8 cellular contexts compared by ENCODE assay signal in the genomic region with DNA sequence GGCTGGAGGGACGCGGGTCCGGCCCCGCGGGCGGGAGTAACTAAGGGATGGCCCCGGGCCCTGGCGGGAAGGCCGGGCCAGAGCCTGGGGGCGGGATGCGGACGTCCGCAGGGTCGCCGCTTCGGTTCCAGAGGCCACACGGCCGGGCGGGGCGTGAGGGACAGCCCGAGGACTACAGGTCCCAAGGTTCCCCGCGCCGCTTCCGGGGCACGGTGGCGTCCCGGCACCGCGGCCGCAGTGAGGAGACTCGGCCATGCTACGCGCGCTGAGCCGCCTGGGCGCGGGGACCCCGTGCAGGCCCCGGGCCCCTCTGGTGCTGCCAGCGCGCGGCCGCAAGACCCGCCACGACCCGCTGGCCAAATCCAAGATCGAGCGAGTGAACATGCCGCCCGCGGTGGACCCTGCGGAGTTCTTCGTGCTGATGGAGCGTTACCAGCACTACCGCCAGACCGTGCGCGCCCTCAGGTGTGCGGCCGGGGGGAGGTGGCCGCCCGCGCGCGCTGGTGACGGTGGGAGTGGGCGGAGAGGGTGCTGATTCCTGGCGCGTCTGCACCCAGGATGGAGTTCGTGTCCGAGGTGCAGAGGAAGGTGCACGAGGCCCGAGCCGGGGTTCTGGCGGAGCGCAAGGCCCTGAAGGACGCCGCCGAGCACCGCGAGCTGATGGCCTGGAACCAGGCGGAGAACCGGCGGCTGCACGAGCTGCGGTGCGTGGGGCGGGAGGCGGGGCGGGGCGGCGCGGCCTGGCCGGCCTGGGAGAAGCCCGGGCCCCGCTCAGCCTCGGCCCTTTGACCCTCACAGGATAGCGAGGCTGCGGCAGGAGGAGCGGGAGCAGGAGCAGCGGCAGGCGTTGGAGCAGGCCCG. TPM values are rescaled to one million over a fixed set of nuclear protein-coding genes. Genes with fewer than 3 reads are reported as not detected.
DNase-seq lines count a peak whose midpoint lies in the region; ATAC-seq and TF ChIP-seq lines count a peak whose summit lies in the region.

A gene (plus strand): TSS at position 237 of the 861 bp plus-strand sequence. CDS start 17 bp downstream, at position 254.

- peak within 1 kb of the TSS; percentile 64 to 74 for H3K9ac ChIP-seq in liver (ENCODE audit: low read depth in 1 of 2, low read length in 2 of 2)

- WGBS in liver: under 1% methylated on average over 104 of the region's 104 CpGs

- peak within 1 kb of the TSS; percentile 89 to 93 for H3K27ac ChIP-seq in liver (ENCODE audit: low read depth in 1 of 2, low read length in 2 of 2)

- H3K36me3 ChIP-seq in liver (ENCODE audit: control insufficient read depth in 4 of 4, insufficient read depth in 3 of 4, low read depth in 1 of 4, low read length in 3 of 4): peaks cover 9 to 27% (median 18%) of the 10 kb centered on the region in 4 donors

- no peaks in the 10 kb centered on the region for H3K9me3 ChIP-seq in liver (ENCODE audit: control insufficient read depth in 4 of 4, low read length in 3 of 4)

- H3K4me1 ChIP-seq in liver (ENCODE audit: control insufficient read depth in 4 of 4, insufficient read depth in 4 of 4, low read length in 3 of 4): peaks cover 5 to 37% (median 24%) of the 10 kb centered on the region in 4 donors

- no peaks in the 10 kb centered on the region for H3K27me3 ChIP-seq in liver (ENCODE audit: control insufficient read depth in 4 of 4, insufficient read depth in 4 of 4, low read length in 3 of 4)

- no peak for TF ChIP-seq RAD21 in liver (IDR thresholded peaks at IDR 0.05)

- DNase-seq in AG10803 (ENCODE audit: low read depth): peak; percentile 85
- DNase-seq in NCI-H460 (ENCODE audit: extremely low read depth, low read depth): peak; percentile 82
- DNase-seq in activated CD4-positive, alpha-beta T cell treated with anti-CD3 and anti-CD28 coated beads, Interleukin-2, amount 50 U/mL, for 1 hour: peak; percentile 72
- peak; percentile 89 for DNase-seq in dermis blood vessel endothelial cell
- peak; percentile 86 for DNase-seq in stimulated activated CD4-positive, alpha-beta T cell treated with anti-CD3 and anti-CD28 coated beads, Interleukin-4, amount 100 ng/mL, for 1 hour

- peak within 1 kb of the TSS; percentile 79 for H3K4me3 ChIP-seq in AG10803 (ENCODE audit: low read length)
- H3K4me3 ChIP-seq in liver (ENCODE audit: low read depth in 1 of 3, low read length in 3 of 3): peak within 1 kb of the TSS; percentile 74 to 81 (median 80)

- ATAC-seq in GM18873 (IDR thresholded peaks at IDR 0.05; ENCODE audit: low FRiP score, unreplicated experiment) (peak; percentile 80), HG03139 (IDR thresholded peaks at IDR 0.05; ENCODE audit: unreplicated experiment) (peak; percentile 85)

- no peak for TF ChIP-seq CTCF in AG10803 (conservative IDR thresholded peaks at IDR 0.05; ENCODE audit: low read length)
- TF ChIP-seq CTCF in liver (IDR thresholded peaks at IDR 0.05; ENCODE audit: low read depth, low read length, missing input control): no peak

TF ChIP-seq in liver, 16 proteins besides CTCF, POLR2A, EP300 and RAD21:
- TF ChIP-seq, protein P1, sequence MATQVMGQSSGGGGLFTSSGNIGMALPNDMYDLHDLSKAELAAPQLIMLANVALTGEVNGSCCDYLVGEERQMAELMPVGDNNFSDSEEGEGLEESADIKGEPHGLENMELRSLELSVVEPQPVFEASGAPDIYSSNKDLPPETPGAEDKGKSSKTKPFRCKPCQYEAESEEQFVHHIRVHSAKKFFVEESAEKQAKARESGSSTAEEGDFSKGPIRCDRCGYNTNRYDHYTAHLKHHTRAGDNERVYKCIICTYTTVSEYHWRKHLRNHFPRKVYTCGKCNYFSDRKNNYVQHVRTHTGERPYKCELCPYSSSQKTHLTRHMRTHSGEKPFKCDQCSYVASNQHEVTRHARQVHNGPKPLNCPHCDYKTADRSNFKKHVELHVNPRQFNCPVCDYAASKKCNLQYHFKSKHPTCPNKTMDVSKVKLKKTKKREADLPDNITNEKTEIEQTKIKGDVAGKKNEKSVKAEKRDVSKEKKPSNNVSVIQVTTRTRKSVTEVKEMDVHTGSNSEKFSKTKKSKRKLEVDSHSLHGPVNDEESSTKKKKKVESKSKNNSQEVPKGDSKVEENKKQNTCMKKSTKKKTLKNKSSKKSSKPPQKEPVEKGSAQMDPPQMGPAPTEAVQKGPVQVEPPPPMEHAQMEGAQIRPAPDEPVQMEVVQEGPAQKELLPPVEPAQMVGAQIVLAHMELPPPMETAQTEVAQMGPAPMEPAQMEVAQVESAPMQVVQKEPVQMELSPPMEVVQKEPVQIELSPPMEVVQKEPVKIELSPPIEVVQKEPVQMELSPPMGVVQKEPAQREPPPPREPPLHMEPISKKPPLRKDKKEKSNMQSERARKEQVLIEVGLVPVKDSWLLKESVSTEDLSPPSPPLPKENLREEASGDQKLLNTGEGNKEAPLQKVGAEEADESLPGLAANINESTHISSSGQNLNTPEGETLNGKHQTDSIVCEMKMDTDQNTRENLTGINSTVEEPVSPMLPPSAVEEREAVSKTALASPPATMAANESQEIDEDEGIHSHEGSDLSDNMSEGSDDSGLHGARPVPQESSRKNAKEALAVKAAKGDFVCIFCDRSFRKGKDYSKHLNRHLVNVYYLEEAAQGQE (IDR thresholded peaks at IDR 0.05): peak; percentile 18
- no peak for TF ChIP-seq FOXA2 (IDR thresholded peaks at IDR 0.05)
- peak in 1 of 2 donors; percentile 56 for TF ChIP-seq EGR1 (IDR thresholded peaks at IDR 0.05; ENCODE audit: low read depth in 2 of 2)
- no peak for TF ChIP-seq NR2F2 (IDR thresholded peaks at IDR 0.05)
- no peak for TF ChIP-seq TAF1 (conservative IDR thresholded peaks at IDR 0.05)
- TF ChIP-seq RXRA (IDR thresholded peaks at IDR 0.05): no peak
- TF ChIP-seq, protein P2, sequence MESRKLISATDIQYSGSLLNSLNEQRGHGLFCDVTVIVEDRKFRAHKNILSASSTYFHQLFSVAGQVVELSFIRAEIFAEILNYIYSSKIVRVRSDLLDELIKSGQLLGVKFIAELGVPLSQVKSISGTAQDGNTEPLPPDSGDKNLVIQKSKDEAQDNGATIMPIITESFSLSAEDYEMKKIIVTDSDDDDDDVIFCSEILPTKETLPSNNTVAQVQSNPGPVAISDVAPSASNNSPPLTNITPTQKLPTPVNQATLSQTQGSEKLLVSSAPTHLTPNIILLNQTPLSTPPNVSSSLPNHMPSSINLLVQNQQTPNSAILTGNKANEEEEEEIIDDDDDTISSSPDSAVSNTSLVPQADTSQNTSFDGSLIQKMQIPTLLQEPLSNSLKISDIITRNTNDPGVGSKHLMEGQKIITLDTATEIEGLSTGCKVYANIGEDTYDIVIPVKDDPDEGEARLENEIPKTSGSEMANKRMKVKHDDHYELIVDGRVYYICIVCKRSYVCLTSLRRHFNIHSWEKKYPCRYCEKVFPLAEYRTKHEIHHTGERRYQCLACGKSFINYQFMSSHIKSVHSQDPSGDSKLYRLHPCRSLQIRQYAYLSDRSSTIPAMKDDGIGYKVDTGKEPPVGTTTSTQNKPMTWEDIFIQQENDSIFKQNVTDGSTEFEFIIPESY (IDR thresholded peaks at IDR 0.05): no peak
- no peak for TF ChIP-seq SP1 (IDR thresholded peaks at IDR 0.05)
- TF ChIP-seq HNF4A (conservative IDR thresholded peaks at IDR 0.05): no peak
- peak in 1 of 2 donors; percentile 76 for TF ChIP-seq GABPA (IDR thresholded peaks at IDR 0.05 in 1 of 2, conservative IDR thresholded peaks at IDR 0.05 in 1 of 2)
- TF ChIP-seq, protein P3, sequence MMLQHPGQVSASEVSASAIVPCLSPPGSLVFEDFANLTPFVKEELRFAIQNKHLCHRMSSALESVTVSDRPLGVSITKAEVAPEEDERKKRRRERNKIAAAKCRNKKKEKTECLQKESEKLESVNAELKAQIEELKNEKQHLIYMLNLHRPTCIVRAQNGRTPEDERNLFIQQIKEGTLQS (IDR thresholded peaks at IDR 0.05): no peak
- TF ChIP-seq, protein P4, sequence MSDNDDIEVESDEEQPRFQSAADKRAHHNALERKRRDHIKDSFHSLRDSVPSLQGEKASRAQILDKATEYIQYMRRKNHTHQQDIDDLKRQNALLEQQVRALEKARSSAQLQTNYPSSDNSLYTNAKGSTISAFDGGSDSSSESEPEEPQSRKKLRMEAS (IDR thresholded peaks at IDR 0.05): no peak
- TF ChIP-seq FOXA1 (IDR thresholded peaks at IDR 0.05): no peak
- TF ChIP-seq HNF4G (IDR thresholded peaks at IDR 0.05): no peak
- TF ChIP-seq JUND (IDR thresholded peaks at IDR 0.05): no peak
TF ChIP-seq in liver: peak in this region for 3.

RNA-seq across cellular contexts. Expression of the gene that starts here (rescaled TPM):
- 78.4 and 82.0 TPM in 2 replicates for total RNA-seq in NCI-H460 (2014; rRNA removed; shearing (Covaris generic))
- 155 and 176 TPM in 2 replicates for polyA plus RNA-seq in NCI-H460 (2014; cell fraction: nucleus; rRNA removed)
- total RNA-seq in dermis blood vessel endothelial cell: 34.5 and 37.6 TPM in 2 replicates
- 10 to 100 TPM; 26.9 to 29.1 TPM for total RNA-seq in liver
- polyA plus RNA-seq in liver: 10 to 100 TPM; 51.5 to 65.2 TPM

Comparison
In these comparisons a context has a peak if more than half of its experiments do, and no peak if none do; other contexts are left out.
1. Peak in every context shown above with its lines: DNase-seq, ATAC-seq, H3K4me3 ChIP-seq and H3K27ac ChIP-seq.